ENCODE assay signal across 1 cellular context in the genomic region with DNA sequence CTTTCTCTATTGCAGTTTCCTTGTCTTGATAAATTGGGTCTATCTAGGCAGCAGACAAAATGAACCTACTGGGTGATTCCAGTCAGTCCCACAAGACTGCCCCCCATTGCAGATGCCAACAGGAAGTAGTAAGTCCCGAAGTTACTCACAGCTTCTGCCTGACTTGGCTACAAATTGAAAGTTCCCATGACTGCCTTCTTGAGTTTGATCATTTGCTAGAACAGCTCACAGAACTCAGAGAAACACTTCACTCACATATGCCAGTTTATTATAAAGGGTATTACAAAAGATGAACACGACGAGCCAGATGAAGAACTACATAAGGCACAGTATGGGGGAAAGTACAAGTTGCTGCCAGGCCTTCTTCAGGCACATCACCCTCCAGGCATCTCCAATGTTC.
TF ChIP-seq lines count a peak whose summit lies in the region.

No MANE protein-coding gene starts in this region.

TF ChIP-seq in GM12878, 131 proteins besides CTCF, POLR2A, EP300 and RAD21 (continued from another document):
- TF ChIP-seq, protein P1, sequence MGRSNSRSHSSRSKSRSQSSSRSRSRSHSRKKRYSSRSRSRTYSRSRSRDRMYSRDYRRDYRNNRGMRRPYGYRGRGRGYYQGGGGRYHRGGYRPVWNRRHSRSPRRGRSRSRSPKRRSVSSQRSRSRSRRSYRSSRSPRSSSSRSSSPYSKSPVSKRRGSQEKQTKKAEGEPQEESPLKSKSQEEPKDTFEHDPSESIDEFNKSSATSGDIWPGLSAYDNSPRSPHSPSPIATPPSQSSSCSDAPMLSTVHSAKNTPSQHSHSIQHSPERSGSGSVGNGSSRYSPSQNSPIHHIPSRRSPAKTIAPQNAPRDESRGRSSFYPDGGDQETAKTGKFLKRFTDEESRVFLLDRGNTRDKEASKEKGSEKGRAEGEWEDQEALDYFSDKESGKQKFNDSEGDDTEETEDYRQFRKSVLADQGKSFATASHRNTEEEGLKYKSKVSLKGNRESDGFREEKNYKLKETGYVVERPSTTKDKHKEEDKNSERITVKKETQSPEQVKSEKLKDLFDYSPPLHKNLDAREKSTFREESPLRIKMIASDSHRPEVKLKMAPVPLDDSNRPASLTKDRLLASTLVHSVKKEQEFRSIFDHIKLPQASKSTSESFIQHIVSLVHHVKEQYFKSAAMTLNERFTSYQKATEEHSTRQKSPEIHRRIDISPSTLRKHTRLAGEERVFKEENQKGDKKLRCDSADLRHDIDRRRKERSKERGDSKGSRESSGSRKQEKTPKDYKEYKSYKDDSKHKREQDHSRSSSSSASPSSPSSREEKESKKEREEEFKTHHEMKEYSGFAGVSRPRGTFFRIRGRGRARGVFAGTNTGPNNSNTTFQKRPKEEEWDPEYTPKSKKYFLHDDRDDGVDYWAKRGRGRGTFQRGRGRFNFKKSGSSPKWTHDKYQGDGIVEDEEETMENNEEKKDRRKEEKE (IDR thresholded peaks at IDR 0.05): no peak
- no peak for TF ChIP-seq BRCA1 (IDR thresholded peaks at IDR 0.05; ENCODE audit: low read depth, low read length)
- TF ChIP-seq ZBTB11 (CRISPR knock-in tag; IDR thresholded peaks at IDR 0.05): no peak
- TF ChIP-seq RUNX3 (IDR thresholded peaks at IDR 0.05; ENCODE audit: low read length): no peak
- TF ChIP-seq HCFC1 (IDR thresholded peaks at IDR 0.05; ENCODE audit: low read length): no peak
- no peak for TF ChIP-seq JUNB (IDR thresholded peaks at IDR 0.05)
- no peak for TF ChIP-seq LARP7 (IDR thresholded peaks at IDR 0.05)
- TF ChIP-seq BMI1 (IDR thresholded peaks at IDR 0.05; ENCODE audit: borderline replicate concordance): no peak
- TF ChIP-seq MTA2 (IDR thresholded peaks at IDR 0.05; ENCODE audit: low read depth): no peak
TF ChIP-seq in GM12878: peak in this region for 0.
